ENCODE assay signal across 23 cellular contexts in the genomic region with DNA sequence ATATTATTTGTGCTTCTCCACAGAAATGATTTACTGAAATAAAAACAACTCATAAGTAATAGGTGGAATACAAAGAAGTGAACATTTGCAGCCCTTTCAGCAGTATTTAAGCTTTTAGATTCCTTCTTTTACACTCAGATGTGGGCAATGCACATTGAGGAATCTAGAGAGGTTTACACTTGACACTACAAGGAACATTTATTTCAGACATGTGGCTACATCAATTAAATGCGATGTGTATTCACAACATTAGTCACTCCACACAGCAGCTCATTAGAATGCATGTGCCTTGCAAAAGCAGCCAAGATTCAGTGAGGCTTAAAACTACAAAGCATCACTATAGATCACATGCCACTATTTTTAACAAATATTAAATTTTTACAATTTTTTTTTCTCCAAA.
DNase-seq lines count a peak whose midpoint lies in the region; ATAC-seq, FAIRE-seq and TF ChIP-seq lines count a peak whose summit lies in the region.
"Had no signal": no experiment of that assay in that cellular context is flagged by ENCODE, and none has a peak within 500 bp of the region (broad histone marks: within the 10 kb centered on the region; RNA-seq: fewer than 3 reads in every experiment).

No MANE protein-coding gene starts in this region.

- no peak for FAIRE-seq in pancreas (lab: Jason Lieb, UNC)
- FAIRE-seq: GM12892, K562 had no signal

- no peaks in the 10 kb centered on the region for H3K9me3 ChIP-seq in pancreas
- H3K9me3 ChIP-seq: thyroid gland had no signal

- no peaks in the 10 kb centered on the region for H3K36me3 ChIP-seq in pancreas
- H3K36me3 ChIP-seq: thyroid gland had no signal

- no peaks in the 10 kb centered on the region for H3K4me1 ChIP-seq in pancreas
- H3K4me1 ChIP-seq: thyroid gland had no signal

- H3K27me3 Mint-ChIP-seq in mesothelial cell of epicardium (ENCODE audit: low read depth), result no peaks in the 10 kb centered on the region
- H3K27me3 Mint-ChIP-seq in T-helper 2 cell treated with Interferon-gamma antibody and Interleukin-4, amounts not matched to agents 5 μg/mL and 100 μg/mL, for 36 hours (ENCODE audit: low read depth), result no peaks in the 10 kb centered on the region
- no peaks in the 10 kb centered on the region for H3K27me3 Mint-ChIP-seq in osteocyte (ENCODE audit: unreplicated experiment)
- H3K27me3 Mint-ChIP-seq: CD8-positive, alpha-beta memory T cell had no signal

- H3K4me3 ChIP-seq in astrocyte of the spinal cord (ENCODE audit: low read depth, low read length) (no peak overlapping the region), pancreas (no peak overlapping the region)
- H3K4me3 ChIP-seq: GM23338, K562, mucosa of descending colon, thyroid gland had no signal

- H3K4me3 Mint-ChIP-seq in mesothelial cell of epicardium (no peak overlapping the region), osteocyte (ENCODE audit: unreplicated experiment) (no peak overlapping the region)
- H3K4me3 Mint-ChIP-seq in T-helper 2 cell treated with Interferon-gamma antibody and Interleukin-4, amounts not matched to agents 5 μg/mL and 100 μg/mL, for 36 hours, result no peak overlapping the region
- H3K4me3 Mint-ChIP-seq: GM23338 had no signal

- DNase-seq in NCI-H82 (lab: John Stamatoyannopoulos, UW) (peak; percentile 8), NCI-H82 treated with DMSO at 0.1 percent for 48 hours (lab: John Stamatoyannopoulos, UW; ENCODE audit: unreplicated experiment) (no peak), ELR (ENCODE audit: low read depth) (peak; percentile 18), astrocyte of the spinal cord (ENCODE audit: low read depth, low spot score) (peak; percentile 42), mesothelial cell of epicardium (ENCODE audit: low spot score in 2 of 2, unreplicated experiment in 2 of 2) (no peak), osteocyte (ENCODE audit: extremely low spot score, unreplicated experiment) (no peak), pancreas (no peak)
- DNase-seq in T-helper 2 cell treated with Interferon-gamma antibody and Interleukin-4, amounts not matched to agents 5 μg/mL and 100 μg/mL, for 36 hours (ENCODE audit: low spot score), result no peak
- DNase-seq: 8988T; activated naive CD4-positive, alpha-beta T cell treated with Interleukin-2 at 50 U/mL for 16 hours; CD8-positive, alpha-beta memory T cell; left colon; mucosa of descending colon; NCI-H1105; NCI-H2171 treated with DMSO at 0.1 percent for 48 hours; NK-92 treated with Interleukin-12 subunit alpha and Interleukin-12 subunit beta, amount 100 ng/mL, for 24 hours; stimulated activated CD4-positive, alpha-beta T cell treated with anti-CD3 and anti-CD28 coated beads, Interleukin-4, amount 100 ng/mL, for 4 hours; SW 1271; thyroid gland had no signal

- 68 to 74% methylated on average over 1 of the region's 1 CpG for WGBS in pancreas, 2 donors

- no peak overlapping the region for H3K27ac ChIP-seq in pancreas
- H3K27ac ChIP-seq: thyroid gland, VCaP had no signal

- in situ Hi-C loops in astrocyte of the spinal cord (cut with HindIII; ENCODE audit: low sequenced_read_pairs), result no loop called here

- no peak for ATAC-seq in pancreas
- ATAC-seq: GM23338, K562, left colon, mucosa of descending colon had no signal

- H3K36me3 Mint-ChIP-seq in mesothelial cell of epicardium (peaks cover 12% of the 10 kb centered on the region), osteocyte (ENCODE audit: unreplicated experiment) (peaks cover 8% of the 10 kb centered on the region)
- H3K36me3 Mint-ChIP-seq in T-helper 2 cell treated with Interferon-gamma antibody and Interleukin-4, amounts not matched to agents 5 μg/mL and 100 μg/mL, for 36 hours (ENCODE audit: low read depth), result peaks cover 53% of the 10 kb centered on the region

- TF ChIP-seq CTCF in astrocyte of the spinal cord (IDR thresholded peaks at IDR 0.05; ENCODE audit: low read depth, low read length), result no peak
- TF ChIP-seq CTCF in mesothelial cell of epicardium (IDR thresholded peaks at IDR 0.05; ENCODE audit: unreplicated experiment), result no peak
- no peak for TF ChIP-seq CTCF in osteocyte (IDR thresholded peaks at IDR 0.05)
- no peak for TF ChIP-seq CTCF in pancreas (IDR thresholded peaks at IDR 0.05)

- H3K27ac Mint-ChIP-seq in mesothelial cell of epicardium, result peak overlapping the region; percentile 81
- H3K27ac Mint-ChIP-seq in T-helper 2 cell treated with Interferon-gamma antibody and Interleukin-4, amounts not matched to agents 5 μg/mL and 100 μg/mL, for 36 hours, result no peak overlapping the region
- H3K27ac Mint-ChIP-seq in osteocyte (ENCODE audit: unreplicated experiment), result no peak overlapping the region

- H3K4me1 Mint-ChIP-seq in mesothelial cell of epicardium, result peaks cover 36% of the 10 kb centered on the region
- peaks cover 59% of the 10 kb centered on the region for H3K4me1 Mint-ChIP-seq in T-helper 2 cell treated with Interferon-gamma antibody and Interleukin-4, amounts not matched to agents 5 μg/mL and 100 μg/mL, for 36 hours (ENCODE audit: low read depth)
- peaks cover 30% of the 10 kb centered on the region for H3K4me1 Mint-ChIP-seq in osteocyte (ENCODE audit: unreplicated experiment)

- intact Hi-C loops in pancreas (cut with DNase I), result no loop called here

- no peaks in the 10 kb centered on the region for H3K27me3 ChIP-seq in pancreas
- H3K27me3 ChIP-seq: thyroid gland had no signal

- H3K9me3 Mint-ChIP-seq in mesothelial cell of epicardium, result peaks cover 12% of the 10 kb centered on the region
- H3K9me3 Mint-ChIP-seq in T-helper 2 cell treated with Interferon-gamma antibody and Interleukin-4, amounts not matched to agents 5 μg/mL and 100 μg/mL, for 36 hours, result peaks cover 11% of the 10 kb centered on the region
- peaks cover 8% of the 10 kb centered on the region for H3K9me3 Mint-ChIP-seq in osteocyte (ENCODE audit: unreplicated experiment)
- H3K9me3 Mint-ChIP-seq: GM23338 had no signal

Comparison
In these comparisons a context has a peak if more than half of its experiments do, and no peak if none do; other contexts are left out.
1. DNase-seq: peak in NCI-H82 (single experiment), ELR (single experiment) and astrocyte of the spinal cord (single experiment); none in NCI-H82 treated with DMSO at 0.1 percent for 48 hours (single experiment), mesothelial cell of epicardium (0 of 2), T-helper 2 cell treated with Interferon-gamma antibody and Interleukin-4, amounts not matched to agents 5 μg/mL and 100 μg/mL, for 36 hours (single experiment), osteocyte (single experiment) and pancreas (0 of 6).